In the genomic region with DNA sequence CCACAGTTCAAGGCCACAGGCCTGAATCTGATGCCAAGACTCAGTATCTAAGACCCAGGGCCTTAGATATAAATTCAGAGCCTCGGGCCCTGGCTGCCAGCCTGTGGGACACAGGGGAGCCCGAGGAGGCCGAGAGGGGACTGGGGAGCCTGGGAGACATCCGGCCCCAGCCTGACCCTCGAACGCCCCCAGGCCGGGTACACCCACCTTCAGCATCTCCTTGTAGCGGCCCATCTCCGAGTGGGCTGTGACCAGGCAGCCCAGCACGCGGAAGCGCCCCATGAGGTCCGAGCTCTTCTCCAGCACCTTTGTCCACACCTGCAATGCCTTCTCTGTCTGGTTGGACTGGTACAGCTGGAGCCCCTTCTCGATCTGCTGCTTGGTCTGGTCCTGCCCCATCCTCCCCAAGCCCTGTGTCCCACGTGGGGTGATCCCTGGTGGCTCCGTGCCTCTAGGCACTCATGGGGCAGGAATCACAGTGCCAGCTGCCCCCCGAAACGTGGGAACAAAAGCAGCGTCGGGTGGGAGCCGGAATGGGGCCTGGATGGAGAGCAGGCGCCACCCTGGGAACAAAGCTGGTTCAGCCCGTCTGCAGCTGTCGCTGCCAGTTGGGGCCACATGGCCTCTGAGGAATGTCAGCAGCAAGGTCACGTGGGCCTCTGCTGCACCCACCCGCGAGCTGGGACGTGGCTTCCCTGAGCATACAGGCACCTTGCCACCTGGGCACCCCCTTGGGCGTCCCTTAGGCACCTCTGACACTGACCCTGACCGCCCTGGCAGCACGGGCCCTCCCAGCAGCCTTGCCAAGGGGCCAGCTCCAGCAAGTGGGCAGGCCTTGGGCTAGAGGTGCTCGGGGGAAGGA, we compare ENCODE assay signal across 25 cellular contexts. TPM values are rescaled to one million over a fixed set of nuclear protein-coding genes. Genes with fewer than 3 reads are reported as not detected.
DNase-seq lines count a peak whose midpoint lies in the region; ATAC-seq, FAIRE-seq and TF ChIP-seq lines count a peak whose summit lies in the region.
"Had no signal": no experiment of that assay in that cellular context is flagged by ENCODE, and none has a peak within 500 bp of the region (broad histone marks: within the 10 kb centered on the region; RNA-seq: fewer than 3 reads in every experiment).

A gene (minus strand): TSS at position 571 of the 862 bp plus-strand sequence. CDS start 172 bp downstream, at position 399.

- no peak within 1 kb of the TSS for H2BK120ac ChIP-seq in H9 (ENCODE audit: low read depth, low read length, poor library complexity, severe bottlenecking)

- no peak within 1 kb of the TSS; a peak in 1 of 5 replicates for H3K4me3 Mint-ChIP-seq in H9
- H3K4me3 Mint-ChIP-seq: CD4-positive, alpha-beta T cell; nephron progenitor cell; T-helper 1 cell treated with Interleukin-12 subunit alpha and Interleukin-12 subunit beta and Interleukin-4 antibody, amounts not matched to agents 30 μg/mL and 1 μg/mL, for 36 hours had no signal

- no peaks in the 10 kb centered on the region for H3K79me1 ChIP-seq in H9 (ENCODE audit: insufficient read depth, low read depth, low read length, poor library complexity, severe bottlenecking)

- ATAC-seq in GM12878: no peak
- ATAC-seq in right lobe of liver: peak in 3 of 4 donors; percentile 12 to 47 (median 16)
- no peak for ATAC-seq in HG02571 (IDR thresholded peaks at IDR 0.05; ENCODE audit: unreplicated experiment)
- no peak for ATAC-seq in GM18502 (IDR thresholded peaks at IDR 0.05; ENCODE audit: poor library complexity, unreplicated experiment)

- H4K8ac ChIP-seq in H9 (replicated peaks; ENCODE audit: insufficient read length, low read depth, low read length): no peak within 1 kb of the TSS

- WGBS in H9 (ENCODE audit: extremely low coverage, insufficient read length, low lambda C conversion rate): no CpG with 5 or more reads among the region's 32 CpGs
- 77% methylated on average over 32 of the region's 32 CpGs for WGBS in GM12878 (ENCODE audit: insufficient coverage, insufficient replicate concordance, low lambda C conversion rate, missing lambda C conversion rate)
- WGBS in right lobe of liver (ENCODE audit: insufficient coverage, low coverage, low lambda C conversion rate, missing lambda C conversion rate): 60% methylated on average over 1 of the region's 32 CpGs

- no peak within 1 kb of the TSS for H4K91ac ChIP-seq in H9 (ENCODE audit: insufficient read length, low read depth, low read length)

- no peaks in the 10 kb centered on the region for H3K36me3 ChIP-seq in GM12878 (ENCODE audit: control insufficient read depth in 2 of 2, insufficient read depth in 2 of 2, low read length in 1 of 2)
- H3K36me3 ChIP-seq in right lobe of liver: no peaks in the 10 kb centered on the region
- H3K36me3 ChIP-seq: prostate gland had no signal

- H3K4me2 ChIP-seq in H9 (ENCODE audit: insufficient read depth, insufficient read length, low read length) (no peak within 1 kb of the TSS), GM12878 (ENCODE audit: control insufficient read depth, insufficient read depth) (no peak within 1 kb of the TSS)

- CTCF ChIA-PET in GM12878 (lab: Yijun Ruan, JAX): no interaction called here

- H3K27me3 ChIP-seq in H9 (ENCODE audit: insufficient read depth, low read length): no peaks in the 10 kb centered on the region
- H3K27me3 ChIP-seq in GM12878 (replicated peaks in 1 of 2; ENCODE audit: control insufficient read depth in 2 of 2, insufficient read depth in 2 of 2, low read length in 1 of 2): no peaks in the 10 kb centered on the region
- no peaks in the 10 kb centered on the region for H3K27me3 ChIP-seq in right lobe of liver

- FAIRE-seq in GM12878 (lab: Jason Lieb, UNC): no peak

- no peaks in the 10 kb centered on the region for H3K79me2 ChIP-seq in H9 (ENCODE audit: insufficient read depth, low read length)
- no peaks in the 10 kb centered on the region for H3K79me2 ChIP-seq in GM12878 (ENCODE audit: control insufficient read depth, insufficient read depth, low read length)

- no peaks in the 10 kb centered on the region for H3K27me3 Mint-ChIP-seq in H9 (ENCODE audit: low read depth)
- H3K27me3 Mint-ChIP-seq: CD4-positive, alpha-beta T cell had no signal

- intact Hi-C loops in GM12878 (cut with micrococcal nuclease; ENCODE audit: unreplicated experiment) (no loop called here), right lobe of liver (cut with DNase I) (no loop called here)

- TF ChIP-seq CTCF in H9 (conservative IDR thresholded peaks at IDR 0.05): no peak
- no peak for TF ChIP-seq CTCF in GM12878 (IDR thresholded peaks at IDR 0.05 in 2 of 3, conservative IDR thresholded peaks at IDR 0.05 in 1 of 3; ENCODE audit: control insufficient read depth in 2 of 3, extremely low read depth in 1 of 3, insufficient read depth in 1 of 3, low read depth in 3 of 3, low read length in 3 of 3)
- no peak for TF ChIP-seq CTCF in right lobe of liver (IDR thresholded peaks at IDR 0.05)

- H3K9ac ChIP-seq in H9 (ENCODE audit: extremely low read depth, insufficient read length, low read length) (no peak within 1 kb of the TSS), GM12878 (ENCODE audit: control insufficient read depth, insufficient read depth, low read length) (no peak within 1 kb of the TSS)

- no peaks in the 10 kb centered on the region for H4K20me1 ChIP-seq in H9 (ENCODE audit: control insufficient read depth, insufficient read depth, insufficient read length)
- no peaks in the 10 kb centered on the region for H4K20me1 ChIP-seq in GM12878 (ENCODE audit: control insufficient read depth, insufficient read depth)

- no peaks in the 10 kb centered on the region for H3K9me3 Mint-ChIP-seq in H9
- H3K9me3 Mint-ChIP-seq: CD4-positive, alpha-beta T cell; nephron progenitor cell; T-helper 1 cell treated with Interleukin-12 subunit alpha and Interleukin-12 subunit beta and Interleukin-4 antibody, amounts not matched to agents 30 μg/mL and 1 μg/mL, for 36 hours had no signal

- H3K18ac ChIP-seq in H9 (ENCODE audit: insufficient read length, low read depth, low read length): peak within 1 kb of the TSS; percentile 3

- no peak within 1 kb of the TSS for H2BK20ac ChIP-seq in H9 (ENCODE audit: low read depth, low read length, poor library complexity, severe bottlenecking)

- H3K23ac ChIP-seq in H9 (ENCODE audit: insufficient read length, low read depth, low read length): no peak within 1 kb of the TSS

- H2BK12ac ChIP-seq in H9 (ENCODE audit: insufficient read length, low read depth, low read length): no peak within 1 kb of the TSS

- H3K56ac ChIP-seq in H9 (ENCODE audit: insufficient read length, low read depth, low read length): no peak within 1 kb of the TSS

- in situ Hi-C loops in GM12878 (cut with MboI): no loop called here

- H3K27ac ChIP-seq in H9 (ENCODE audit: insufficient read length, low read depth, low read length) (no peak within 1 kb of the TSS), GM12878 (ENCODE audit: control insufficient read depth, insufficient read depth) (no peak within 1 kb of the TSS), right lobe of liver (peak within 1 kb of the TSS in 2 of 3 donors; percentile 19 to 51)
- H3K27ac ChIP-seq: epithelial cell of prostate, prostate gland had no signal

- no peak within 1 kb of the TSS for H2AFZ ChIP-seq in H9 (ENCODE audit: low read length)
- no peak within 1 kb of the TSS for H2AFZ ChIP-seq in GM12878 (ENCODE audit: control insufficient read depth, low read depth, low read length)

- no peak within 1 kb of the TSS for H4K5ac ChIP-seq in H9 (ENCODE audit: insufficient read length, low read depth, low read length)

- no peak for TF ChIP-seq RAD21 in GM12878 (IDR thresholded peaks at IDR 0.05; ENCODE audit: insufficient read depth, low read depth, low read length)

- H3K14ac ChIP-seq in H9 (ENCODE audit: insufficient read depth, low read length): peak within 1 kb of the TSS; percentile 12; the same call in 1 of the 2 replicates

- RAD21 ChIA-PET in GM12878 (lab: Charles Lee; ENCODE audit: unreplicated experiment): no interaction called here

- TF ChIP-seq POLR2A in GM12878 (IDR thresholded peaks at IDR 0.05; ENCODE audit: low read depth, low read length) (no peak), right lobe of liver (IDR thresholded peaks at IDR 0.05) (no peak)

- no peak within 1 kb of the TSS for H2BK5ac ChIP-seq in H9 (ENCODE audit: insufficient read length, low read length)

- POLR2A ChIA-PET in GM12878 (lab: Charles Lee): interaction anchor here (0.6 kb wide), 1 partner anchor 149 kb away, joined by 7 read pairs; no protein-coding TSS in a partner anchor

- DNase-seq in H9 (no peak), GM12878 (ENCODE audit: low read depth, low spot score) (no peak), right lobe of liver (no peak), skeletal muscle cell (ENCODE audit: low read depth) (no peak)
- no peak for DNase-seq in NK-92 treated with Interleukin-12 subunit alpha and Interleukin-12 subunit beta, amount 100 ng/mL, for 24 hours (lab: John Stamatoyannopoulos, UW)
- DNase-seq: activated CD4-positive, alpha-beta T cell treated with anti-CD3 and anti-CD28 coated beads, Interleukin-2, amount 50 U/mL, for 4 hours; activated gamma-delta T cell treated with Interleukin-2 at 50 U/mL for 16 hours; CD4-positive, alpha-beta T cell; foreskin fibroblast; GDM1; islet precursor cell; KG1; mammary epithelial cell; MV-4-11; NCI-H1694; NCI-H748 treated with DMSO at 0.1 percent for 48 hours; nephron progenitor cell; SHP77 treated with DMSO at 0.1 percent for 48 hours; stimulated activated CD8-positive, alpha-beta memory T cell treated with anti-CD3 and anti-CD28 coated beads, Interleukin-4, amount 100 ng/mL, for 48 hours had no signal

- H3K4ac ChIP-seq in H9 (ENCODE audit: low read depth, low read length): no peak within 1 kb of the TSS

- H3K27ac Mint-ChIP-seq in H9: no peak within 1 kb of the TSS; a peak in 1 of 7 replicates
- H3K27ac Mint-ChIP-seq: CD4-positive, alpha-beta T cell; nephron progenitor cell; T-helper 1 cell treated with Interleukin-12 subunit alpha and Interleukin-12 subunit beta and Interleukin-4 antibody, amounts not matched to agents 30 μg/mL and 1 μg/mL, for 36 hours had no signal

- no peak within 1 kb of the TSS for H2BK15ac ChIP-seq in H9 (ENCODE audit: low read depth, low read length)

- no peak within 1 kb of the TSS for H3T11ph ChIP-seq in H9 (ENCODE audit: low read length)

- H3K36me3 Mint-ChIP-seq in H9 (ENCODE audit: insufficient read depth in 1 of 3, low read depth in 3 of 3): no peaks in the 10 kb centered on the region

- H3K4me1 ChIP-seq in H9 (ENCODE audit: insufficient read depth, low read length) (no peaks in the 10 kb centered on the region), GM12878 (ENCODE audit: control insufficient read depth, insufficient read depth, low read length) (no peaks in the 10 kb centered on the region), right lobe of liver (peaks cover 0 to 18% (median 3%) of the 10 kb centered on the region in 4 donors)
- H3K4me1 ChIP-seq: prostate gland had no signal

- H3K4me3 ChIP-seq in GM12878: no peak within 1 kb of the TSS
- H3K4me3 ChIP-seq in right lobe of liver: no peak within 1 kb of the TSS
- peak within 1 kb of the TSS; percentile 52 for H3K4me3 ChIP-seq in skeletal muscle cell (ENCODE audit: low read depth, low read length)
- H3K4me3 ChIP-seq: prostate gland had no signal

- H2AK5ac ChIP-seq in H9 (ENCODE audit: insufficient read length, low read length): no peak within 1 kb of the TSS

- peaks cover 0 to 4% of the 10 kb centered on the region in 2 experiments; a peak in 1 of 4 replicates for H3K4me1 Mint-ChIP-seq in H9

- SMC1A ChIA-PET in GM12878 (lab: Charles Lee; ENCODE audit: uncharacterized antibody, unreplicated experiment): no interaction called here

- BruUV-seq in GM12878 (replicated peaks; lab: Mats Ljungman, UMichigan): no TSS peak

- H3K23me2 ChIP-seq in H9 (ENCODE audit: insufficient read length, low read depth, low read length, poor library complexity, severe bottlenecking): no peaks in the 10 kb centered on the region

- TF ChIP-seq EP300 in GM12878 (IDR thresholded peaks at IDR 0.05; ENCODE audit: borderline replicate concordance in 1 of 2, control insufficient read depth in 1 of 2, low read depth in 2 of 2, low read length in 2 of 2): no peak

- no peaks in the 10 kb centered on the region for H3K9me3 ChIP-seq in H9 (ENCODE audit: control insufficient read depth, low read depth, low read length)
- H3K9me3 ChIP-seq in GM12878 (replicated peaks; ENCODE audit: control insufficient read depth, insufficient read depth, low read length): no peaks in the 10 kb centered on the region
- H3K9me3 ChIP-seq in right lobe of liver: no peaks in the 10 kb centered on the region
- H3K9me3 ChIP-seq: prostate gland had no signal

RNA-seq across cellular contexts. Expression of the gene that starts here (rescaled TPM):
- 0.48 TPM in 1 of 2 replicates, not detected in the other for total RNA-seq in H9 (2021)
- not detected in 2 replicates for total RNA-seq in GM12878 (2013; cell fraction: nucleolus; rRNA removed)
- 0.23 and 0.27 TPM in 2 replicates for total RNA-seq in GM12878 (2014; rRNA removed)
- total RNA-seq in GM12878 (2014; rRNA removed; fragmentation: Illumina TruSeq; extraction: Trizol): 0.09 and 0.13 TPM in 2 replicates
- total RNA-seq in GM12878 (2021): 0.15 and 0.27 TPM in 2 replicates
- not detected for polyA plus RNA-seq in GM12878 (2011; ENCODE audit: low read depth)
- 0.08 and 0.09 TPM in 2 replicates for polyA plus RNA-seq in GM12878 (2011; rRNA removed)
- polyA plus RNA-seq in GM12878 (2011; cell fraction: cytosol; rRNA removed): 0.07 TPM in 1 of 2 replicates, not detected in the other
- 0.23 and 0.48 TPM in 2 replicates for polyA plus RNA-seq in GM12878 (2011; cell fraction: nucleus; rRNA removed)
- 0.08 and 0.91 TPM in 2 replicates for polyA plus RNA-seq in GM12878 (2012)
- not detected in 2 replicates for polyA plus RNA-seq in GM12878 (2014; fragmentation: Illumina TruSeq; extraction: Trizol)
- not detected for polyA plus RNA-seq in GM12878 (2014; fragmentation: Nextera tagmentation; extraction: Ambion mirVana)
- polyA plus RNA-seq in GM12878 (2014; rRNA removed): 0.28 TPM in 1 of 2 replicates, not detected in the other
- not detected for polyA plus RNA-seq in GM12878 (2016; fragmentation: Nextera tagmentation; extraction: Ambion mirVana)
- 0.31 TPM in 1 of 2 replicates, not detected in the other for polyA minus RNA-seq in GM12878 (2011; rRNA and poly(A)+ RNA removed)
- not detected in 2 replicates for polyA minus RNA-seq in GM12878 (2011; cell fraction: cytosol; rRNA and poly(A)+ RNA removed)
- 0.12 and 1.1 TPM in 2 replicates for polyA minus RNA-seq in GM12878 (2011; cell fraction: nucleus; rRNA and poly(A)+ RNA removed)
- total RNA-seq in right lobe of liver: under 1 TPM in 3 of 6 experiments, not detected in 3; 0.15 to 0.49 (median 0.25) TPM
- total RNA-seq: OCI-LY7 had no signal

Comparison
In these comparisons a context has a peak if more than half of its experiments do, and no peak if none do; other contexts are left out.
1. Peak in ATAC-seq and H3K27ac ChIP-seq in right lobe of liver; RNA of the gene not detected or under 1 TPM.